15 cellular contexts compared by ENCODE assay signal in genomic region chr17:28892024-28892423, GRCh38. TPM values are rescaled to one million over a fixed set of nuclear protein-coding genes. Genes with fewer than 3 reads are reported as not detected.
DNase-seq lines count a peak whose midpoint lies in the region; ATAC-seq and TF ChIP-seq lines count a peak whose summit lies in the region.
"Had no signal": no experiment of that assay in that cellular context is flagged by ENCODE, and none has a peak within 500 bp of the region (broad histone marks: within the 10 kb centered on the region; RNA-seq: fewer than 3 reads in every experiment).

No MANE protein-coding gene starts in this region.

- H3K9me3 Mint-ChIP-seq in T-helper 2 cell treated with Interferon-gamma antibody and Interleukin-4, amounts not matched to agents 5 μg/mL and 100 μg/mL, for 36 hours = no peaks in the 10 kb centered on the region
- no peaks in the 10 kb centered on the region for H3K9me3 Mint-ChIP-seq in activated naive CD4-positive, alpha-beta T cell treated with anti-CD3 and anti-CD28 coated beads, Interleukin-2, amount 50 U/mL, for 72 hours

- H3K4me3 Mint-ChIP-seq in T-helper 2 cell treated with Interferon-gamma antibody and Interleukin-4, amounts not matched to agents 5 μg/mL and 100 μg/mL, for 36 hours = peak overlapping the region; percentile 63

- H4K20me1 ChIP-seq in osteoblast (ENCODE audit: insufficient read depth, low read length) = peaks cover 4% of the 10 kb centered on the region

- H3K9me3 ChIP-seq in osteoblast (ENCODE audit: low read depth, low read length) = no peaks in the 10 kb centered on the region
- H3K9me3 ChIP-seq: lower lobe of right lung, suprapubic skin had no signal

- peak; percentile 45 for ATAC-seq in GM21529 (IDR thresholded peaks at IDR 0.05; ENCODE audit: unreplicated experiment)
- no peak for ATAC-seq in activated naive CD4-positive, alpha-beta T cell treated with anti-CD3 and anti-CD28 coated beads, Interleukin-2, amount 50 U/mL, for 72 hours
- no peak for ATAC-seq in HG03432 (IDR thresholded peaks at IDR 0.05; ENCODE audit: unreplicated experiment)
- ATAC-seq: lower lobe of right lung had no signal

- no peaks in the 10 kb centered on the region for H3K27me3 Mint-ChIP-seq in T-helper 2 cell treated with Interferon-gamma antibody and Interleukin-4, amounts not matched to agents 5 μg/mL and 100 μg/mL, for 36 hours (ENCODE audit: low read depth)

- peak overlapping the region; percentile 86 for H3K27ac Mint-ChIP-seq in T-helper 2 cell treated with Interferon-gamma antibody and Interleukin-4, amounts not matched to agents 5 μg/mL and 100 μg/mL, for 36 hours
- H3K27ac Mint-ChIP-seq in activated naive CD4-positive, alpha-beta T cell treated with anti-CD3 and anti-CD28 coated beads, Interleukin-2, amount 50 U/mL, for 72 hours = peak overlapping the region; percentile 90 to 100

- no peak overlapping the region for H3K4me3 ChIP-seq in osteoblast (ENCODE audit: insufficient read depth, low read length)
- H3K4me3 ChIP-seq: lower lobe of right lung, PC-9, suprapubic skin had no signal

- H3K36me3 ChIP-seq in osteoblast (ENCODE audit: insufficient read depth, low read length) = peaks cover 5% of the 10 kb centered on the region
- H3K36me3 ChIP-seq: suprapubic skin had no signal

- peaks cover 39% of the 10 kb centered on the region for H3K36me3 Mint-ChIP-seq in T-helper 2 cell treated with Interferon-gamma antibody and Interleukin-4, amounts not matched to agents 5 μg/mL and 100 μg/mL, for 36 hours (ENCODE audit: low read depth)
- peaks cover 10 to 43% of the 10 kb centered on the region in 2 donors for H3K36me3 Mint-ChIP-seq in activated naive CD4-positive, alpha-beta T cell treated with anti-CD3 and anti-CD28 coated beads, Interleukin-2, amount 50 U/mL, for 72 hours

- peaks cover 51% of the 10 kb centered on the region for H3K4me1 Mint-ChIP-seq in T-helper 2 cell treated with Interferon-gamma antibody and Interleukin-4, amounts not matched to agents 5 μg/mL and 100 μg/mL, for 36 hours (ENCODE audit: low read depth)

- H3K27me3 ChIP-seq in osteoblast (ENCODE audit: insufficient read depth, low read length) = no peaks in the 10 kb centered on the region
- H3K27me3 ChIP-seq: suprapubic skin had no signal

- no peak for DNase-seq in T-helper 2 cell treated with Interferon-gamma antibody and Interleukin-4, amounts not matched to agents 5 μg/mL and 100 μg/mL, for 36 hours (ENCODE audit: low spot score)
- DNase-seq in T-helper 2 cell = no peak
- no peak for DNase-seq in activated naive CD4-positive, alpha-beta T cell treated with anti-CD3 and anti-CD28 coated beads, Interleukin-2, amount 50 U/mL, for 72 hours (ENCODE audit: low spot score in 2 of 2)
- DNase-seq in osteoblast (ENCODE audit: insufficient read length, low spot score, missing footprints) = peak; percentile 78
- no peak for DNase-seq in NK-92 treated with Interleukin-12 subunit alpha and Interleukin-12 subunit beta, amount 100 ng/mL, for 24 hours (lab: John Stamatoyannopoulos, UW)
- no peak for DNase-seq in stimulated activated CD4-positive, alpha-beta T cell treated with anti-CD3 and anti-CD28 coated beads, Interleukin-12 subunit alpha, Interleukin-12 subunit beta, amount 100 ng/mL, for 4 hours
- DNase-seq: activated CD8-positive, alpha-beta memory T cell treated with anti-CD3 and anti-CD28 coated beads, Interleukin-2, amount 50 U/mL, for 48 hours; DMS 273 treated with DMSO at 0.1 percent for 48 hours; lower lobe of right lung; NCI-H1436; NCI-H446 treated with DMSO at 0.1 percent for 48 hours; PC-9 had no signal

- no peak overlapping the region for H2AFZ ChIP-seq in osteoblast (ENCODE audit: low read length)
- H2AFZ ChIP-seq: PC-9 had no signal

- H3K4me1 ChIP-seq in osteoblast (ENCODE audit: insufficient read depth, low read length) = peaks cover 13% of the 10 kb centered on the region

- H3K27ac ChIP-seq in osteoblast (ENCODE audit: low read depth, low read length) = no peak overlapping the region
- H3K27ac ChIP-seq: PC-9 had no signal

- no peak overlapping the region for H3K4me2 ChIP-seq in osteoblast (ENCODE audit: insufficient read depth, low read length)
- H3K4me2 ChIP-seq: PC-9 had no signal

- peaks cover 32% of the 10 kb centered on the region for H3K79me2 ChIP-seq in osteoblast (ENCODE audit: insufficient read depth, low read length)

- TF ChIP-seq CTCF in osteoblast (IDR thresholded peaks at IDR 0.05; ENCODE audit: extremely low read depth, low read depth, low read length) = no peak

RNA-seq across cellular contexts. Expression of gene FLOT2, which starts 5.5 kb away (rescaled TPM):
- 100 to 1,000 TPM in 1 of 2 donors, 10 to 100 TPM in 1; 44.9 to 102 TPM for total RNA-seq in activated naive CD4-positive, alpha-beta T cell treated with anti-CD3 and anti-CD28 coated beads, Interleukin-2, amount 50 U/mL, for 72 hours
- 32.1 and 35.1 TPM in 2 replicates for total RNA-seq in osteoblast

RNA-seq across cellular contexts. Expression of gene DHRS13, which starts 10.9 kb away (rescaled TPM):
- total RNA-seq in activated naive CD4-positive, alpha-beta T cell treated with anti-CD3 and anti-CD28 coated beads, Interleukin-2, amount 50 U/mL, for 72 hours = 10 to 100 TPM; 33.8 to 36.5 TPM
- total RNA-seq in osteoblast = 4.7 and 6.2 TPM in 2 replicates

RNA-seq across cellular contexts. Expression of gene ERAL1, which starts 37.2 kb away (rescaled TPM):
- 10 to 100 TPM; 33.9 to 74.1 TPM for total RNA-seq in activated naive CD4-positive, alpha-beta T cell treated with anti-CD3 and anti-CD28 coated beads, Interleukin-2, amount 50 U/mL, for 72 hours
- total RNA-seq in osteoblast = 28.9 and 30.4 TPM in 2 replicates

RNA-seq across cellular contexts. Expression of gene FAM222B, which starts 49.4 kb away (rescaled TPM):
- total RNA-seq in activated naive CD4-positive, alpha-beta T cell treated with anti-CD3 and anti-CD28 coated beads, Interleukin-2, amount 50 U/mL, for 72 hours = 10 to 100 TPM; 15.1 to 24.9 TPM
- total RNA-seq in osteoblast = 4.4 and 5.1 TPM in 2 replicates

RNA-seq across cellular contexts. Expression of gene PHF12, which starts 59.3 kb away (rescaled TPM):
- 10 to 100 TPM; 46.2 to 71.7 TPM for total RNA-seq in activated naive CD4-positive, alpha-beta T cell treated with anti-CD3 and anti-CD28 coated beads, Interleukin-2, amount 50 U/mL, for 72 hours
- total RNA-seq in osteoblast = 20.3 and 26.8 TPM in 2 replicates
